16 cellular contexts compared by ENCODE assay signal in the genomic region with DNA sequence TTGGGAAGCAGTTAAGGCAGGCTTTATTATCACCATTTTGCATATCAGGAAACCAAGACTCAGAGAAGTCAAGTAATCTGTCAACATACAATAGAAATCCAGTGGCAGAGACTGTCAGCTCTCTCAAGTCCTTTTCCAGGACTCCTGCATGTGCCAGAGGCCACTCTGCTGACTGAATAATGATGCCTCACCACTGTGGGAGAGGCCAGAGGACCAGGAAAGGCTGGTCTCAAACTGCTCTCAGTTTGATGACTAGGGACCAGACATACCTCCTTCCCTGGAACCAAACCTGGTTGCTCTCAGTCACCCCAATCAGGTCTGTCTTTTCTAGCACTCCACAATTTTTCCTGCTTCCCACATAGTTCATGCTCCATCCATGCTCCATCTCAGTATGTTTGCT. TPM values are rescaled to one million over a fixed set of nuclear protein-coding genes. Genes with fewer than 3 reads are reported as not detected.
DNase-seq lines count a peak whose midpoint lies in the region; ATAC-seq, FAIRE-seq and TF ChIP-seq lines count a peak whose summit lies in the region.
"Had no signal": no experiment of that assay in that cellular context is flagged by ENCODE, and none has a peak within 500 bp of the region (broad histone marks: within the 10 kb centered on the region; RNA-seq: fewer than 3 reads in every experiment).

No MANE protein-coding gene starts in this region.

- peaks cover 9 to 39% (median 22%) of the 10 kb centered on the region in 5 donors for H3K36me3 Mint-ChIP-seq in naive thymus-derived CD4-positive, alpha-beta T cell

- DNase-seq in GM23248 (peak; percentile 24), K562 (ENCODE audit: extremely low read depth in 1 of 4, low spot score in 3 of 4) (no peak), NCI-H82 (lab: John Stamatoyannopoulos, UW) (no peak), anterior cingulate cortex (lab: John Stamatoyannopoulos, UW) (no peak), foreskin melanocyte (no peak), cerebellar nuclear complex (lab: John Stamatoyannopoulos, UW) (no peak)
- no peak for DNase-seq in naive thymus-derived CD4-positive, alpha-beta T cell
- DNase-seq: colonic mucosa, DMS 273 treated with DMSO at 0.1 percent for 48 hours, kidney glomerular epithelial cell, NCI-H2029 treated with DMSO at 0.1 percent for 48 hours, NCI-H524 treated with DMSO at 0.1 percent for 48 hours, T-helper 1 cell had no signal

- H3K4me2 ChIP-seq in BLaER1 treated with 17β-estradiol and CSF1 and Interleukin-3, amounts not matched to agents 10 nM and 100 nM, result peak overlapping the region; percentile 73 to 97 (median 87)
- H3K4me2 ChIP-seq in GM23248 (ENCODE audit: unreplicated experiment), result no peak overlapping the region
- no peak overlapping the region for H3K4me2 ChIP-seq in K562 (ENCODE audit: insufficient read depth, low read length)

- FAIRE-seq in K562 (lab: Jason Lieb, UNC), result no peak

- CTCF ChIA-PET in K562 (lab: Yijun Ruan, JAX; ENCODE audit: low intra/inter-chr PET ratio), result no interaction called here
- CTCF ChIA-PET in naive thymus-derived CD4-positive, alpha-beta T cell (lab: Charles Lee), result interaction anchor here (0.9 kb wide), 1 partner anchor 810 kb away, joined by 3 read pairs; no protein-coding TSS in a partner anchor

- H4K20me1 ChIP-seq in BLaER1 treated with 17β-estradiol and CSF1 and Interleukin-3, amounts not matched to agents 10 nM and 100 nM, result peaks cover 0 to 2% (median 0%) of the 10 kb centered on the region in 11 experiments; a peak in 1 of 22 replicates
- no peaks in the 10 kb centered on the region for H4K20me1 ChIP-seq in GM23248 (ENCODE audit: insufficient read depth)
- no peaks in the 10 kb centered on the region; the same call in 1 of the 2 replicates for H4K20me1 ChIP-seq in K562 (replicated peaks; ENCODE audit: control insufficient read depth, insufficient read depth, low read length)

- no peaks in the 10 kb centered on the region for H3K27me3 ChIP-seq in BLaER1 treated with 17β-estradiol and CSF1 and Interleukin-3, amounts not matched to agents 10 nM and 100 nM
- H3K27me3 ChIP-seq in GM23248 (replicated peaks; ENCODE audit: insufficient read depth) (no peaks in the 10 kb centered on the region), K562 (ENCODE audit: control insufficient read depth in 2 of 2, insufficient read depth in 2 of 2, low read length in 2 of 2) (no peaks in the 10 kb centered on the region)
- H3K27me3 ChIP-seq in naive thymus-derived CD4-positive, alpha-beta T cell (ENCODE audit: control insufficient read depth in 2 of 2, insufficient read depth in 2 of 2, low read length in 2 of 2), result no peaks in the 10 kb centered on the region
- H3K27me3 ChIP-seq: colonic mucosa, thyroid gland had no signal

- H3K9me2 ChIP-seq in GM23248 (ENCODE audit: insufficient read depth), result no peaks in the 10 kb centered on the region

- peak overlapping the region in 10 of 11 experiments; percentile 62 to 76 (median 72); a peak in 17 of 22 replicates for H3K9ac ChIP-seq in BLaER1 treated with 17β-estradiol and CSF1 and Interleukin-3, amounts not matched to agents 10 nM and 100 nM
- no peak overlapping the region for H3K9ac ChIP-seq in GM23248
- H3K9ac ChIP-seq in K562 (ENCODE audit: insufficient read depth in 1 of 2, low read depth in 2 of 2, low read length in 2 of 2), result no peak overlapping the region

- peak overlapping the region in 4 of 9 donors; percentile 24 to 84 (median 54) for H3K27ac Mint-ChIP-seq in naive thymus-derived CD4-positive, alpha-beta T cell

- H2AFZ ChIP-seq in GM23248 (no peak overlapping the region), K562 (ENCODE audit: low read depth, low read length) (no peak overlapping the region)

- no peak for TF ChIP-seq POLR2A in K562 (conservative IDR thresholded peaks at IDR 0.05)

- peaks cover 0 to 12% (median 8%) of the 10 kb centered on the region in 11 donors for H3K9me3 Mint-ChIP-seq in naive thymus-derived CD4-positive, alpha-beta T cell

- peak overlapping the region in 4 of 10 experiments; percentile 6 to 48 (median 28); a peak in 1 of 20 replicates for H3K4me3 ChIP-seq in BLaER1 treated with 17β-estradiol and CSF1 and Interleukin-3, amounts not matched to agents 10 nM and 100 nM
- H3K4me3 ChIP-seq in GM23248, result no peak overlapping the region
- no peak overlapping the region for H3K4me3 ChIP-seq in K562
- H3K4me3 ChIP-seq in naive thymus-derived CD4-positive, alpha-beta T cell (ENCODE audit: low read length), result no peak overlapping the region
- H3K4me3 ChIP-seq: colonic mucosa, thyroid gland had no signal

- ATAC-seq in K562, result no peak
- ATAC-seq in naive thymus-derived CD4-positive, alpha-beta T cell, result no peak

- peaks cover 17% of the 10 kb centered on the region; the same call in 1 of the 2 replicates for H3F3A ChIP-seq in GM23248 (ENCODE audit: insufficient read depth)

- in situ Hi-C loops in GM23248 (cut with MboI) (no loop called here), K562 (cut with MboI) (no loop called here)

- peaks cover 19 to 51% (median 43%) of the 10 kb centered on the region in 11 experiments for H3K9me3 ChIP-seq in BLaER1 treated with 17β-estradiol and CSF1 and Interleukin-3, amounts not matched to agents 10 nM and 100 nM (replicated peaks in 1 of 11)
- H3K9me3 ChIP-seq in GM23248 (ENCODE audit: low read depth) (no peaks in the 10 kb centered on the region), K562 (replicated peaks; ENCODE audit: control insufficient read depth, insufficient read depth, low read depth, low read length) (peaks cover 8% of the 10 kb centered on the region; the same call in 1 of the 2 replicates)
- H3K9me3 ChIP-seq in naive thymus-derived CD4-positive, alpha-beta T cell (ENCODE audit: control insufficient read depth in 2 of 3, low read length in 3 of 3), result peaks cover 0 to 5% (median 0%) of the 10 kb centered on the region in 3 experiments
- H3K9me3 ChIP-seq: colonic mucosa, thyroid gland had no signal

- H3K79me2 ChIP-seq in GM23248 (ENCODE audit: insufficient read depth) (peaks cover 80% of the 10 kb centered on the region), K562 (ENCODE audit: control insufficient read depth, insufficient read depth, low read length) (peaks cover 92% of the 10 kb centered on the region)

- H3K9me1 ChIP-seq in K562 (ENCODE audit: control insufficient read depth, insufficient read depth, low read length), result no peaks in the 10 kb centered on the region

- H3K27me3 Mint-ChIP-seq in naive thymus-derived CD4-positive, alpha-beta T cell, result no peaks in the 10 kb centered on the region

- POLR2A ChIA-PET in K562 (lab: Yijun Ruan, JAX), result interaction anchor here (0.6 to 0.7 kb wide), 2 partner anchors 9 to 937 kb away, joined by 3 to 4 read pairs; no protein-coding TSS in a partner anchor
- POLR2A ChIA-PET in naive thymus-derived CD4-positive, alpha-beta T cell (lab: Charles Lee), result interaction anchor here (1.3 kb wide), 1 partner anchor 920 kb away, joined by 4 read pairs; the partner anchor contains the start of gene TRIM13

- peak overlapping the region; percentile 75 to 99 (median 89) for H3K27ac ChIP-seq in BLaER1 treated with 17β-estradiol and CSF1 and Interleukin-3, amounts not matched to agents 10 nM and 100 nM
- H3K27ac ChIP-seq in GM23248 (no peak overlapping the region), K562 (ENCODE audit: extremely low read depth, low read depth, low read length) (peak overlapping the region; percentile 14; the same call in 1 of the 3 replicates)
- H3K27ac ChIP-seq in naive thymus-derived CD4-positive, alpha-beta T cell (ENCODE audit: low read depth, low read length), result no peak overlapping the region

- no peak for TF ChIP-seq EP300 in K562 (IDR thresholded peaks at IDR 0.05; ENCODE audit: low read length)

- peaks cover 45 to 69% (median 64%) of the 10 kb centered on the region in 7 donors for H3K4me1 Mint-ChIP-seq in naive thymus-derived CD4-positive, alpha-beta T cell

- peaks cover 52 to 94% (median 66%) of the 10 kb centered on the region in 10 experiments for H3K4me1 ChIP-seq in BLaER1 treated with 17β-estradiol and CSF1 and Interleukin-3, amounts not matched to agents 10 nM and 100 nM
- H3K4me1 ChIP-seq in GM23248 (ENCODE audit: insufficient read depth), result peaks cover 15% of the 10 kb centered on the region
- peaks cover 11 to 33% of the 10 kb centered on the region in 2 experiments; a peak in 4 of 5 replicates for H3K4me1 ChIP-seq in K562 (replicated peaks in 1 of 2; ENCODE audit: control insufficient read depth in 2 of 2, insufficient read depth in 2 of 2, low read length in 2 of 2)
- peaks cover 7 to 29% of the 10 kb centered on the region in 2 donors for H3K4me1 ChIP-seq in naive thymus-derived CD4-positive, alpha-beta T cell (ENCODE audit: control insufficient read depth in 2 of 2, insufficient read depth in 2 of 2, low read length in 2 of 2)
- H3K4me1 ChIP-seq: colonic mucosa had no signal

- H3K36me3 ChIP-seq in BLaER1 treated with 17β-estradiol and CSF1 and Interleukin-3, amounts not matched to agents 10 nM and 100 nM, result peaks cover 15 to 53% (median 47%) of the 10 kb centered on the region in 11 experiments; a peak in 21 of 22 replicates
- H3K36me3 ChIP-seq in GM23248 (ENCODE audit: low read depth) (no peaks in the 10 kb centered on the region), K562 (ENCODE audit: control insufficient read depth, insufficient read depth, low read length) (no peaks in the 10 kb centered on the region)
- H3K36me3 ChIP-seq in naive thymus-derived CD4-positive, alpha-beta T cell (ENCODE audit: control insufficient read depth in 2 of 3, insufficient read depth in 3 of 3, low read length in 3 of 3), result peaks cover 0 to 6% (median 0%) of the 10 kb centered on the region in 3 experiments
- H3K36me3 ChIP-seq: colonic mucosa, thyroid gland had no signal

- TF ChIP-seq CTCF in K562 (IDR thresholded peaks at IDR 0.05 in 2 of 3, conservative IDR thresholded peaks at IDR 0.05 in 1 of 3; ENCODE audit: insufficient read depth in 2 of 3, low read depth in 1 of 3, low read length in 3 of 3), result no peak

- peak overlapping the region in 7 of 10 donors; percentile 7 to 81 (median 66) for H3K4me3 Mint-ChIP-seq in naive thymus-derived CD4-positive, alpha-beta T cell
- H3K4me3 Mint-ChIP-seq: WTC11 had no signal

- no peak for TF ChIP-seq RAD21 in K562 (CRISPR knock-in tag; conservative IDR thresholded peaks at IDR 0.05 in 1 of 2, IDR thresholded peaks at IDR 0.05 in 1 of 2)

- BruUV-seq in K562 (replicated peaks; lab: Mats Ljungman, UMichigan), result no TSS peak

- intact Hi-C loops in K562 (cut with micrococcal nuclease), result loop anchor here (10.0 kb wide), 5 partner anchors 147 to 713 kb away; no protein-coding TSS in a partner anchor
- intact Hi-C loops in naive thymus-derived CD4-positive, alpha-beta T cell (cut with micrococcal nuclease), result loop anchor here (10.0 kb wide), 6 partner anchors 203 to 1537 kb away; partner anchors contain the start of genes CKAP2 (in 1 of the 2), VPS36 (in 1 of the 2) and WDFY2 (in 1 of the 2)

RNA-seq across cellular contexts. Expression of gene RNASEH2B, which starts 8.0 kb away (rescaled TPM):
- 28.3 and 33.5 TPM in 2 replicates for total RNA-seq in GM23248 (2014; rRNA removed; shearing (Covaris generic))
- polyA plus RNA-seq in GM23248 (2016; fragmentation: Nextera tagmentation; extraction: Ambion mirVana), result 27.9 and 32.0 TPM in 2 replicates
- 24.2 and 70.1 TPM in 2 replicates for total RNA-seq in K562 (2011; cell fraction: chromatin; rRNA removed; ENCODE audit: low replicate concordance)
- total RNA-seq in K562 (2011; cell fraction: nucleolus; rRNA removed), result 17.2 and 24.5 TPM in 2 replicates
- 49.1 and 91.3 TPM in 2 replicates for total RNA-seq in K562 (2011; cell fraction: nucleoplasm; rRNA removed)
- 61.1 and 62.5 TPM in 2 replicates for total RNA-seq in K562 (2014; rRNA removed)
- total RNA-seq in K562 (2014; rRNA removed; fragmentation: Illumina TruSeq; extraction: Trizol), result 68.1 and 82.4 TPM in 2 replicates
- total RNA-seq in K562 (2015; rRNA removed; fragmentation: Illumina TruSeq; extraction: Trizol), result 97.0 and 109 TPM in 2 replicates
- 41.0 and 49.9 TPM in 2 replicates for total RNA-seq in K562 (2021)
- polyA plus RNA-seq in K562 (2011; rRNA removed), result 57.6 and 70.2 TPM in 2 replicates
- polyA plus RNA-seq in K562 (2011; cell fraction: cytosol; rRNA removed), result 15.1 and 22.0 TPM in 2 replicates
- polyA plus RNA-seq in K562 (2011; cell fraction: nucleus; rRNA removed), result 24.5 and 42.9 TPM in 2 replicates
- 67.3 and 71.4 TPM in 2 replicates for polyA plus RNA-seq in K562 (2012)
- 68.2 and 83.7 TPM in 2 replicates for polyA plus RNA-seq in K562 (2014; fragmentation: Illumina TruSeq; extraction: Trizol)
- 10 to 100 TPM; 26.3 to 29.8 TPM for polyA plus RNA-seq in K562 (2014; fragmentation: Nextera tagmentation; extraction: Ambion mirVana)
- 44.3 and 44.5 TPM in 2 replicates for polyA plus RNA-seq in K562 (2014; rRNA removed)
- 55.7 and 59.4 TPM in 2 replicates for polyA minus RNA-seq in K562 (2011; rRNA and poly(A)+ RNA removed)
- polyA minus RNA-seq in K562 (2011; cell fraction: cytosol; rRNA and poly(A)+ RNA removed), result 14.6 and 19.9 TPM in 2 replicates
- 46.9 and 69.3 TPM in 2 replicates for polyA minus RNA-seq in K562 (2011; cell fraction: nucleus; rRNA and poly(A)+ RNA removed)
- total RNA-seq in naive thymus-derived CD4-positive, alpha-beta T cell, result 100 to 1,000 TPM in 1 of 5 experiments, 10 to 100 TPM in 4; 65.3 to 105 (median 92.4) TPM
- 10 to 100 TPM; 94.6 to 99.1 TPM for polyA plus RNA-seq in naive thymus-derived CD4-positive, alpha-beta T cell

Comparison
In these comparisons a context has a peak if more than half of its experiments do, and no peak if none do; other contexts are left out.
1. H3K27ac ChIP-seq: peak in BLaER1 treated with 17β-estradiol and CSF1 and Interleukin-3, amounts not matched to agents 10 nM and 100 nM (11 of 11) and K562 (single experiment); none in GM23248 (single experiment) and naive thymus-derived CD4-positive, alpha-beta T cell (single experiment).
2. H3K4me2 ChIP-seq: peak in BLaER1 treated with 17β-estradiol and CSF1 and Interleukin-3, amounts not matched to agents 10 nM and 100 nM (11 of 11); none in GM23248 (single experiment) and K562 (single experiment).
3. H3K9ac ChIP-seq: peak in BLaER1 treated with 17β-estradiol and CSF1 and Interleukin-3, amounts not matched to agents 10 nM and 100 nM (10 of 11); none in GM23248 (single experiment) and K562 (0 of 2).